In the genomic region with DNA sequence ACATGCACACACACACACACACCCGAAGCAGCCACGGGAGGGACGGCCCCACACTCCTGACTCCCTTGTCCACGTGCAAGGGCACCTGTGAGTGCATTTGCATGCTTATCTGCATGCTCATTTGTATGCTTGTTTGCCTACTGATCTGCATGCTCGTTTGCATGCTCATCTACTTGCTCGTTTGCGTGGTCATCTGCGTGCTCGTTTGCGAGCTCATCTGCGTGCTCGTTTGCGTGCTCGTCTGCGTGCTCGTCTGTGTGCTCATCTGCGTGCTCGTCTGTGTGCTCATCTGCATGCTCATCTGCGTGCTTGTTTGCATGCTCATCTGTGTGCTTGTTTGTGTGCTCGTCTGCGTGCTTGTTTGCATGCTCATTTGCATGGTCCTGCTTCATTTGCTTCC, we compare ENCODE assay signal across 23 cellular contexts. TPM values are rescaled to one million over a fixed set of nuclear protein-coding genes. Genes with fewer than 3 reads are reported as not detected.
"Had no signal": no experiment of that assay in that cellular context is flagged by ENCODE, and none has a peak within 500 bp of the region (broad histone marks: within the 10 kb centered on the region; RNA-seq: fewer than 3 reads in every experiment).

No MANE protein-coding gene starts in this region.

- H3K9me3 ChIP-seq: body of pancreas, esophagus muscularis mucosa, heart right ventricle, thyroid gland had no signal

- H3K27me3 ChIP-seq: body of pancreas, foreskin keratinocyte, heart right ventricle, thyroid gland had no signal

- H3K4me3 ChIP-seq: body of pancreas, esophagus muscularis mucosa, heart right ventricle, skin epidermis, thyroid gland had no signal

- ATAC-seq: activated CD4-positive, alpha-beta T cell treated with anti-CD3 and anti-CD28 coated beads for 36 hours; activated T-cell treated with anti-CD3 and anti-CD28 coated beads, Interleukin-2, amount 50 U/mL, for 72 hours; foreskin keratinocyte; naive thymus-derived CD4-positive, alpha-beta T cell; sciatic nerve; stimulated activated effector memory CD8-positive, alpha-beta T cell treated with anti-CD3 and anti-CD28 coated beads, Interleukin-12 subunit alpha, Interleukin-12 subunit beta, amount 100 ng/mL, for 72 hours had no signal

- DNase-seq: activated CD4-positive, alpha-beta T cell treated with anti-CD3 and anti-CD28 coated beads for 36 hours; activated CD4-positive, alpha-beta T cell treated with anti-CD3 and anti-CD28 coated beads, Interleukin-2, amount 50 U/mL, for 4 hours; activated CD4-positive, CD25-positive, alpha-beta regulatory T cell; activated naive CD4-positive, alpha-beta T cell treated with Interleukin-2 at 50 U/mL for 16 hours; activated T-cell treated with anti-CD3 and anti-CD28 coated beads for 4 hours; activated T-cell treated with anti-CD3 and anti-CD28 coated beads, Interleukin-2, amount 50 U/mL, for 72 hours; aorta; body of pancreas; cortex of kidney; foreskin keratinocyte; heart right ventricle; midbrain; naive thymus-derived CD4-positive, alpha-beta T cell; stimulated activated CD4-positive, alpha-beta T cell treated with anti-CD3 and anti-CD28 coated beads, Interleukin-4, amount 100 ng/mL, for 24 hours; substantia nigra; T-helper 1 cell; thyroid gland had no signal

- H3K4me1 ChIP-seq: body of pancreas, esophagus muscularis mucosa, foreskin keratinocyte, thyroid gland had no signal

- H3K27ac ChIP-seq: body of pancreas, esophagus muscularis mucosa, foreskin keratinocyte, heart right ventricle, skin epidermis, thyroid gland had no signal

RNA-seq across cellular contexts. Expression of a gene that starts 23.8 kb away (rescaled TPM):
- polyA plus RNA-seq: naive thymus-derived CD4-positive, alpha-beta T cell had no signal

RNA-seq across cellular contexts. Expression of a gene that starts 28.1 kb away (rescaled TPM):
- total RNA-seq: kidney epithelial cell; naive thymus-derived CD4-positive, alpha-beta T cell; osteoblast had no signal
- polyA plus RNA-seq: aorta; naive thymus-derived CD4-positive, alpha-beta T cell had no signal
